In genomic region chr3:56924700-56925099, GRCh38 we compare ENCODE assay signal across 7 cellular contexts.
DNase-seq lines count a peak whose midpoint lies in the region; ATAC-seq and TF ChIP-seq lines count a peak whose summit lies in the region.
"Not testable (repeated sequence)": the region's sequence is repeated elsewhere in the genome, so short reads cannot be mapped to it uniquely, and the experiment has no call there.

No MANE protein-coding gene starts in this region.

- H3K36me3 Mint-ChIP-seq in CD8-positive, alpha-beta memory T cell; activated naive CD4-positive, alpha-beta T cell treated with anti-CD3 and anti-CD28 coated beads, Interleukin-2, amount 50 U/mL, for 24 hours; effector memory CD8-positive, alpha-beta T cell (ENCODE audit: insufficient read depth); naive thymus-derived CD8-positive, alpha-beta T cell; stimulated activated memory B cell treated with anti-CD40 and anti-IgM and Interleukin-4, amounts not matched to agents 10 μg/mL and 1 μg/mL and 100 μg/mL, for 72 hours: not testable (repeated sequence)

- TF ChIP-seq CTCF in VCaP (conservative IDR thresholded peaks at IDR 0.05); left ventricle myocardium inferior (IDR thresholded peaks at IDR 0.05; ENCODE audit: borderline replicate concordance): not testable (repeated sequence)

- POLR2A ChIA-PET in CD8-positive, alpha-beta memory T cell (lab: Charles Lee), result interaction anchor here (0.8 to 2.0 kb wide), 2 partner anchors 9 to 59 kb away, joined by 5 to 9 read pairs; no protein-coding TSS in a partner anchor
- POLR2A ChIA-PET in naive thymus-derived CD8-positive, alpha-beta T cell (lab: Charles Lee), result interaction anchor here (0.6 to 4.6 kb wide), 4 partner anchors 8 to 217 kb away, joined by 3 to 51 read pairs (median 14); partner anchors contain the start of gene ARHGEF3

- not testable (repeated sequence) for H3K36me3 ChIP-seq in CD8-positive, alpha-beta memory T cell (ENCODE audit: insufficient read depth, low read length); left ventricle myocardium inferior

- intact Hi-C loops in left ventricle myocardium inferior (cut with micrococcal nuclease), result not testable (repeated sequence)

- H3K4me1 ChIP-seq in CD8-positive, alpha-beta memory T cell (ENCODE audit: insufficient read depth, low read length), result peaks cover 86% of the 10 kb centered on the region
- H3K4me1 ChIP-seq in left ventricle myocardium inferior, result peaks cover 83% of the 10 kb centered on the region

- not testable (repeated sequence) for ATAC-seq in effector memory CD8-positive, alpha-beta T cell (replicated peaks); naive thymus-derived CD8-positive, alpha-beta T cell; stimulated activated memory B cell treated with anti-CD40 and anti-IgM and Interleukin-4, amounts not matched to agents 10 μg/mL and 1 μg/mL and 100 μg/mL, for 72 hours

- DNase-seq in CD8-positive, alpha-beta memory T cell; effector memory CD8-positive, alpha-beta T cell; left ventricle myocardium inferior; naive thymus-derived CD8-positive, alpha-beta T cell: not testable (repeated sequence)

- H3K9me3 ChIP-seq in CD8-positive, alpha-beta memory T cell (ENCODE audit: low read length); left ventricle myocardium inferior (replicated peaks): not testable (repeated sequence)

- peak overlapping the region in 4 of 7 donors; percentile 52 to 67 (median 62) for H3K4me3 Mint-ChIP-seq in CD8-positive, alpha-beta memory T cell
- not testable (repeated sequence) for H3K4me3 Mint-ChIP-seq in activated naive CD4-positive, alpha-beta T cell treated with anti-CD3 and anti-CD28 coated beads, Interleukin-2, amount 50 U/mL, for 24 hours; stimulated activated memory B cell treated with anti-CD40 and anti-IgM and Interleukin-4, amounts not matched to agents 10 μg/mL and 1 μg/mL and 100 μg/mL, for 72 hours
- H3K4me3 Mint-ChIP-seq in effector memory CD8-positive, alpha-beta T cell, result peak overlapping the region in 1 of 2 donors; percentile 25
- peak overlapping the region in 8 of 10 donors; percentile 5 to 84 (median 67) for H3K4me3 Mint-ChIP-seq in naive thymus-derived CD8-positive, alpha-beta T cell

- not testable (repeated sequence) for H3K9me3 Mint-ChIP-seq in CD8-positive, alpha-beta memory T cell; activated naive CD4-positive, alpha-beta T cell treated with anti-CD3 and anti-CD28 coated beads, Interleukin-2, amount 50 U/mL, for 24 hours; effector memory CD8-positive, alpha-beta T cell; naive thymus-derived CD8-positive, alpha-beta T cell; stimulated activated memory B cell treated with anti-CD40 and anti-IgM and Interleukin-4, amounts not matched to agents 10 μg/mL and 1 μg/mL and 100 μg/mL, for 72 hours

- peak overlapping the region; percentile 89 to 99 (median 98) for H3K27ac Mint-ChIP-seq in CD8-positive, alpha-beta memory T cell
- H3K27ac Mint-ChIP-seq in activated naive CD4-positive, alpha-beta T cell treated with anti-CD3 and anti-CD28 coated beads, Interleukin-2, amount 50 U/mL, for 24 hours, result peak overlapping the region; percentile 59
- H3K27ac Mint-ChIP-seq in effector memory CD8-positive, alpha-beta T cell, result peak overlapping the region; percentile 90 to 99
- H3K27ac Mint-ChIP-seq in naive thymus-derived CD8-positive, alpha-beta T cell, result peak overlapping the region; percentile 90 to 100 (median 98)
- H3K27ac Mint-ChIP-seq in stimulated activated memory B cell treated with anti-CD40 and anti-IgM and Interleukin-4, amounts not matched to agents 10 μg/mL and 1 μg/mL and 100 μg/mL, for 72 hours, result peak overlapping the region; percentile 67

- CTCF ChIA-PET in CD8-positive, alpha-beta memory T cell (lab: Charles Lee), result interaction anchor here (0.8 to 2.5 kb wide), 3 partner anchors 10 to 220 kb away, joined by 3 to 5 read pairs (median 3); no protein-coding TSS in a partner anchor

- peaks cover 68 to 90% (median 88%) of the 10 kb centered on the region in 3 donors for H3K4me1 Mint-ChIP-seq in CD8-positive, alpha-beta memory T cell
- H3K4me1 Mint-ChIP-seq in activated naive CD4-positive, alpha-beta T cell treated with anti-CD3 and anti-CD28 coated beads, Interleukin-2, amount 50 U/mL, for 24 hours, result peaks cover 87% of the 10 kb centered on the region
- H3K4me1 Mint-ChIP-seq in effector memory CD8-positive, alpha-beta T cell (ENCODE audit: low read depth in 2 of 2), result peaks cover 37 to 56% of the 10 kb centered on the region in 2 donors
- peaks cover 40 to 80% (median 75%) of the 10 kb centered on the region in 4 donors for H3K4me1 Mint-ChIP-seq in naive thymus-derived CD8-positive, alpha-beta T cell
- H3K4me1 Mint-ChIP-seq in stimulated activated memory B cell treated with anti-CD40 and anti-IgM and Interleukin-4, amounts not matched to agents 10 μg/mL and 1 μg/mL and 100 μg/mL, for 72 hours, result peaks cover 25% of the 10 kb centered on the region

- not testable (repeated sequence) for H3K27ac ChIP-seq in CD8-positive, alpha-beta memory T cell (ENCODE audit: low read depth, low read length)
- H3K27ac ChIP-seq in VCaP (peak overlapping the region; percentile 91), left ventricle myocardium inferior (replicated peaks) (peak overlapping the region; percentile 74)

- H3K4me3 ChIP-seq in CD8-positive, alpha-beta memory T cell (ENCODE audit: low read length); left ventricle myocardium inferior: not testable (repeated sequence)

- not testable (repeated sequence) for H3K27me3 Mint-ChIP-seq in CD8-positive, alpha-beta memory T cell; activated naive CD4-positive, alpha-beta T cell treated with anti-CD3 and anti-CD28 coated beads, Interleukin-2, amount 50 U/mL, for 24 hours; effector memory CD8-positive, alpha-beta T cell; naive thymus-derived CD8-positive, alpha-beta T cell; stimulated activated memory B cell treated with anti-CD40 and anti-IgM and Interleukin-4, amounts not matched to agents 10 μg/mL and 1 μg/mL and 100 μg/mL, for 72 hours

- H3K27me3 ChIP-seq in CD8-positive, alpha-beta memory T cell (ENCODE audit: insufficient read depth, low read length, poor library complexity, severe bottlenecking); left ventricle myocardium inferior (ENCODE audit: low read depth): not testable (repeated sequence)
